12 cellular contexts compared by ENCODE assay signal in the genomic region with DNA sequence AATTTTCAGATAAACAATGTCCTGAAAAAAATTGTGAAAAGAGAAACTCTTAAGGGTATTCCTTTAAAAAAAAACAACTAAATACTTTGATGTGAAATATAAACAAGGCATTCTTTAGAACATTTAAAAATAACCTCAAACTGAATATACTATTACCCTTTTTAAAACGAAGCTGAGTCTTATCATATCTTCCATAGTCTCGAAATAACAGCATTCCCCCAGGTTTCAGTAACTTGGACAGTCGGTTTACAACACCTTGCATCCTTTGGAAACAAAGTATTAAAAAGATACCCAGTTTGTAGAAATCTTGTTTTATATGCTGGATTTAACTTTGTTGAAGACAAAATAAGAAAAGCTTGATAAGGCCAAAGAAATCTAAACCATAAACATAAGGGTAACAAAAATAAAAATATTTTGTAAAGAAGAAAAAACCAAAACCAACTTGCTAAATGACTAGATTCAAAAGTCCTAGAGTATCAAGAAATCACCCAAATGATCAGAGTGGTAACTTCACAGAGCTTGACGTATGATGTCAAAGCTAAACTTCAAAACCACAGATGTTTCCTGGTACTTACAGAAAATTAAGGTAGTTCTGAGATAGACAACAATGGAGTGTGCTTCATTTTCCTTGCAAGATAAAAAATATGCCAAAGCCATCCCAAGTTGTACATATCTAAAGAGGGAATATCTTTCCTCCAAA.
DNase-seq lines count a peak whose midpoint lies in the region; ATAC-seq and TF ChIP-seq lines count a peak whose summit lies in the region.
"Had no signal": no experiment of that assay in that cellular context is flagged by ENCODE, and none has a peak within 500 bp of the region (broad histone marks: within the 10 kb centered on the region; RNA-seq: fewer than 3 reads in every experiment).

No MANE protein-coding gene starts in this region.

- intact Hi-C loops in activated naive CD4-positive, alpha-beta T cell treated with anti-CD3 and anti-CD28 coated beads for 36 hours (cut with micrococcal nuclease) = loop anchor here (1.0 kb wide), 1 partner anchor 66 kb away; no protein-coding TSS in a partner anchor
- intact Hi-C loops in activated T-helper 2 cell treated with anti-CD3 and anti-CD28 coated beads, Interferon-gamma antibody, Interleukin-2, Interleukin-4, amounts not matched to agents 10 μg/mL and 5 μg/mL and 100 μg/mL, durations not matched to agents 14 hours and 24 hours and 36 hours (cut with micrococcal nuclease) = loop anchor here (1.0 to 2.0 kb wide), 5 partner anchors 8 to 109 kb away; a partner anchor contains a TSS
- intact Hi-C loops in body of pancreas (cut with DNase I) = no loop called here

- H3K4me3 ChIP-seq in foreskin fibroblast (ENCODE audit: low read depth in 1 of 2, low read length in 2 of 2) (no peak overlapping the region), body of pancreas (no peak overlapping the region)
- H3K4me3 ChIP-seq: adrenal gland had no signal

- DNase-seq in activated naive CD4-positive, alpha-beta T cell treated with anti-CD3 and anti-CD28 coated beads for 36 hours = no peak
- DNase-seq in activated naive CD4-positive, alpha-beta T cell treated with anti-CD3 and anti-CD28 coated beads, Interleukin-2, amount 50 U/mL, for 16 hours = no peak
- no peak for DNase-seq in activated T-helper 2 cell treated with anti-CD3 and anti-CD28 coated beads, Interferon-gamma antibody, Interleukin-2, Interleukin-4, amounts not matched to agents 10 μg/mL and 5 μg/mL and 100 μg/mL, durations not matched to agents 14 hours and 24 hours and 36 hours (ENCODE audit: low spot score)
- no peak for DNase-seq in stimulated activated naive CD8-positive, alpha-beta T cell treated with anti-CD3 and anti-CD28 coated beads, Interleukin-15, amount 100 ng/mL, for 72 hours
- DNase-seq in foreskin fibroblast (no peak), body of pancreas (no peak), NCI-H2029 treated with DMSO at 0.1 percent for 48 hours (lab: John Stamatoyannopoulos, UW) (no peak)
- DNase-seq: adrenal gland; KG1; NCI-H69; stimulated activated CD4-positive, alpha-beta T cell treated with anti-CD3 and anti-CD28 coated beads, Interleukin-15, amount 100 ng/mL, for 24 hours had no signal

- TF ChIP-seq POLR2A in body of pancreas (IDR thresholded peaks at IDR 0.05) = no peak

- peaks cover 38% of the 10 kb centered on the region for H3K36me3 Mint-ChIP-seq in activated naive CD4-positive, alpha-beta T cell treated with anti-CD3 and anti-CD28 coated beads for 36 hours (ENCODE audit: low read depth)
- peaks cover 47% of the 10 kb centered on the region for H3K36me3 Mint-ChIP-seq in activated T-helper 2 cell treated with anti-CD3 and anti-CD28 coated beads, Interferon-gamma antibody, Interleukin-2, Interleukin-4, amounts not matched to agents 10 μg/mL and 5 μg/mL and 100 μg/mL, durations not matched to agents 14 hours and 24 hours and 36 hours (ENCODE audit: low read depth)

- H3K4me3 Mint-ChIP-seq in activated naive CD4-positive, alpha-beta T cell treated with anti-CD3 and anti-CD28 coated beads for 36 hours = no peak overlapping the region
- H3K4me3 Mint-ChIP-seq in activated T-helper 2 cell treated with anti-CD3 and anti-CD28 coated beads, Interferon-gamma antibody, Interleukin-2, Interleukin-4, amounts not matched to agents 10 μg/mL and 5 μg/mL and 100 μg/mL, durations not matched to agents 14 hours and 24 hours and 36 hours (ENCODE audit: low read depth) = peak overlapping the region; percentile 54
- peak overlapping the region in 1 of 2 donors; percentile 60 for H3K4me3 Mint-ChIP-seq in stimulated activated naive CD8-positive, alpha-beta T cell treated with anti-CD3 and anti-CD28 coated beads, Interleukin-15, amount 100 ng/mL, for 72 hours

- H3K4me1 ChIP-seq in body of pancreas = no peaks in the 10 kb centered on the region

- H3K9me3 ChIP-seq in body of pancreas = no peaks in the 10 kb centered on the region
- H3K9me3 ChIP-seq: adrenal gland had no signal

- H3K27ac ChIP-seq in body of pancreas = no peak overlapping the region
- H3K27ac ChIP-seq: adrenal gland had no signal

- H3K36me3 ChIP-seq in body of pancreas (replicated peaks in 1 of 2; ENCODE audit: insufficient read depth in 1 of 2, low read depth in 2 of 2) = no peaks in the 10 kb centered on the region
- H3K36me3 ChIP-seq: adrenal gland had no signal

- CTCF ChIA-PET in activated naive CD4-positive, alpha-beta T cell treated with anti-CD3 and anti-CD28 coated beads for 36 hours (lab: Charles Lee) = interaction anchor here (1.5 to 1.6 kb wide), 2 partner anchors 90 to 353 kb away, joined by 3 to 7 read pairs; no protein-coding TSS in a partner anchor

- peaks cover 41% of the 10 kb centered on the region for H3K4me1 Mint-ChIP-seq in activated naive CD4-positive, alpha-beta T cell treated with anti-CD3 and anti-CD28 coated beads for 36 hours (ENCODE audit: low read depth)
- peaks cover 44% of the 10 kb centered on the region for H3K4me1 Mint-ChIP-seq in activated T-helper 2 cell treated with anti-CD3 and anti-CD28 coated beads, Interferon-gamma antibody, Interleukin-2, Interleukin-4, amounts not matched to agents 10 μg/mL and 5 μg/mL and 100 μg/mL, durations not matched to agents 14 hours and 24 hours and 36 hours (ENCODE audit: low read depth)
- peaks cover 42% of the 10 kb centered on the region for H3K4me1 Mint-ChIP-seq in stimulated activated naive CD8-positive, alpha-beta T cell treated with anti-CD3 and anti-CD28 coated beads, Interleukin-15, amount 100 ng/mL, for 72 hours

- peaks cover 2% of the 10 kb centered on the region for H3K9me3 Mint-ChIP-seq in activated naive CD4-positive, alpha-beta T cell treated with anti-CD3 and anti-CD28 coated beads for 36 hours
- no peaks in the 10 kb centered on the region for H3K9me3 Mint-ChIP-seq in activated T-helper 2 cell treated with anti-CD3 and anti-CD28 coated beads, Interferon-gamma antibody, Interleukin-2, Interleukin-4, amounts not matched to agents 10 μg/mL and 5 μg/mL and 100 μg/mL, durations not matched to agents 14 hours and 24 hours and 36 hours
- H3K9me3 Mint-ChIP-seq in stimulated activated naive CD8-positive, alpha-beta T cell treated with anti-CD3 and anti-CD28 coated beads, Interleukin-15, amount 100 ng/mL, for 72 hours = no peaks in the 10 kb centered on the region

- 86% methylated on average over 4 of the region's 4 CpGs for WGBS in body of pancreas, 2 donors

- TF ChIP-seq CTCF in foreskin fibroblast (IDR thresholded peaks at IDR 0.05; ENCODE audit: low read depth, low read length) (no peak), body of pancreas (IDR thresholded peaks at IDR 0.05) (no peak)

- ATAC-seq in HG03280 (IDR thresholded peaks at IDR 0.05; ENCODE audit: unreplicated experiment) (peak; percentile 38), body of pancreas (no peak)
- peak; percentile 95 for ATAC-seq in stimulated activated naive CD8-positive, alpha-beta T cell treated with anti-CD3 and anti-CD28 coated beads, Interleukin-15, amount 100 ng/mL, for 72 hours

- no peaks in the 10 kb centered on the region for H3K27me3 ChIP-seq in body of pancreas
- H3K27me3 ChIP-seq: adrenal gland had no signal

- H3K27me3 Mint-ChIP-seq in activated naive CD4-positive, alpha-beta T cell treated with anti-CD3 and anti-CD28 coated beads for 36 hours (ENCODE audit: low read depth) = no peaks in the 10 kb centered on the region
- no peaks in the 10 kb centered on the region for H3K27me3 Mint-ChIP-seq in activated T-helper 2 cell treated with anti-CD3 and anti-CD28 coated beads, Interferon-gamma antibody, Interleukin-2, Interleukin-4, amounts not matched to agents 10 μg/mL and 5 μg/mL and 100 μg/mL, durations not matched to agents 14 hours and 24 hours and 36 hours (ENCODE audit: low read depth)
- H3K27me3 Mint-ChIP-seq in stimulated activated naive CD8-positive, alpha-beta T cell treated with anti-CD3 and anti-CD28 coated beads, Interleukin-15, amount 100 ng/mL, for 72 hours = no peaks in the 10 kb centered on the region

- peak overlapping the region; percentile 32 for H3K27ac Mint-ChIP-seq in activated naive CD4-positive, alpha-beta T cell treated with anti-CD3 and anti-CD28 coated beads for 36 hours
- H3K27ac Mint-ChIP-seq in activated T-helper 2 cell treated with anti-CD3 and anti-CD28 coated beads, Interferon-gamma antibody, Interleukin-2, Interleukin-4, amounts not matched to agents 10 μg/mL and 5 μg/mL and 100 μg/mL, durations not matched to agents 14 hours and 24 hours and 36 hours = peak overlapping the region; percentile 92
- peak overlapping the region; percentile 34 to 80 for H3K27ac Mint-ChIP-seq in stimulated activated naive CD8-positive, alpha-beta T cell treated with anti-CD3 and anti-CD28 coated beads, Interleukin-15, amount 100 ng/mL, for 72 hours

Comparison
In these comparisons a context has a peak if more than half of its experiments do, and no peak if none do; other contexts are left out.
1. H3K27ac Mint-ChIP-seq: peak in every context shown above with its lines; median percentile 92 in activated T-helper 2 cell treated with anti-CD3 and anti-CD28 coated beads, Interferon-gamma antibody, Interleukin-2, Interleukin-4, amounts not matched to agents 10 μg/mL and 5 μg/mL and 100 μg/mL, durations not matched to agents 14 hours and 24 hours and 36 hours; 57 in stimulated activated naive CD8-positive, alpha-beta T cell treated with anti-CD3 and anti-CD28 coated beads, Interleukin-15, amount 100 ng/mL, for 72 hours; 32 in activated naive CD4-positive, alpha-beta T cell treated with anti-CD3 and anti-CD28 coated beads for 36 hours.